ENCODE assay signal across 21 cellular contexts in genomic region chr13:78743972-78744371, GRCh38.
"Had no signal": no experiment of that assay in that cellular context is flagged by ENCODE, and none has a peak within 500 bp of the region (broad histone marks: within the 10 kb centered on the region; RNA-seq: fewer than 3 reads in every experiment).

No MANE protein-coding gene starts in this region.

- H3K27ac Mint-ChIP-seq: T-cell; T-helper 1 cell treated with Interleukin-12 subunit alpha and Interleukin-12 subunit beta and Interleukin-4 antibody, amounts not matched to agents 30 μg/mL and 1 μg/mL, for 36 hours had no signal

- H3K36me3 Mint-ChIP-seq: T-cell had no signal

- H3K9ac ChIP-seq: KMS-11, SK-N-SH had no signal

- ATAC-seq: T-cell had no signal

- H3K4me3 Mint-ChIP-seq: T-cell; T-helper 1 cell treated with Interleukin-12 subunit alpha and Interleukin-12 subunit beta and Interleukin-4 antibody, amounts not matched to agents 30 μg/mL and 1 μg/mL, for 36 hours had no signal

- H3K4me2 ChIP-seq: KMS-11, SK-N-SH had no signal

- H3K9me3 ChIP-seq: SK-N-SH had no signal

- FAIRE-seq: HTR-8/SVneo, RCC 7860 had no signal

- H3K27ac ChIP-seq: HL-60, KMS-11, RWPE1 had no signal

- H3K9me3 Mint-ChIP-seq: T-cell; T-helper 1 cell treated with Interleukin-12 subunit alpha and Interleukin-12 subunit beta and Interleukin-4 antibody, amounts not matched to agents 30 μg/mL and 1 μg/mL, for 36 hours had no signal

- H3K9me2 ChIP-seq: SK-N-SH had no signal

- H3K4me1 Mint-ChIP-seq: T-cell had no signal

- DNase-seq: Kasumi-1, MM.1S, NCI-H1092 treated with DMSO at 0.1 percent for 48 hours, NCI-H1436, NCI-H187, NCI-H2029, NCI-H2081 treated with DMSO at 0.1 percent for 48 hours, NCI-H2227 treated with DMSO at 0.1 percent for 48 hours, NCI-H524 treated with DMSO at 0.1 percent for 48 hours, NCI-H69, NCI-H774, SHP77, SK-N-SH, SW 1271, T-cell had no signal
